Comparison of ENCODE assay signal across 8 cellular contexts in the genomic region with DNA sequence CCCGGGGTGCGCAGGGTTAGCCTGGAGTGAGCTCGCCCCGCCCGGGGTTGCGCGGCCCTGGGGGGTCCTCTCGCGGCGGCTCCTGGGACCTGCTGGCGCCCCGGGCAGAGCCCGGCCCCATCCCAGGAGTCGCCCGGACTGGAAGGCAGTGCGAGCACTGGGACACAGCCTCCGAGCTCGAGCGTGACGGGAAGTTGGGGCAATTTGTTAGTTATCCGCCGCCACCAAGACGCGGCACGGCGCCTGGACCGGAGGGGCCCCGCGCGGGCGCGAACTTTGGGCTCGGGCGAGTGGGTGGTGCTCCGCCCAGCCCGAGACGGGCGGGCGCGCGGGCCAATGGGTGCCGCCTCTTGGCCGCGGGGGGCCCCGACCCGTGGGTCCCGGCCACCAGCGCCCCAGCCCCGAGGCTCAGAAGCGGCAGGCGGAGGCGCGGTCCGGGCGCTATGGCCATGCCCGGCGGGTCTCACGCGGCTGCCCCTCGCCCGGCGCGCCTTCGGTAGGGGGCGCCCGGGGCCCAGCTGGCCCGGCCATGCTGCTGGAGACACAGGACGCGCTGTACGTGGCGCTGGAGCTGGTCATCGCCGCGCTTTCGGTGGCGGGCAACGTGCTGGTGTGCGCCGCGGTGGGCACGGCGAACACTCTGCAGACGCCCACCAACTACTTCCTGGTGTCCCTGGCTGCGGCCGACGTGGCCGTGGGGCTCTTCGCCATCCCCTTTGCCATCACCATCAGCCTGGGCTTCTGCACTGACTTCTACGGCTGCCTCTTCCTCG. TPM values are rescaled to one million over a fixed set of nuclear protein-coding genes. Genes with fewer than 3 reads are reported as not detected.
A peak's percentile ranks its signal among the peaks of the same experiment; 100 is the strongest.
DNase-seq lines count a peak whose midpoint lies in the region; ATAC-seq and TF ChIP-seq lines count a peak whose summit lies in the region.

A gene (plus strand): TSS at position 411 of the 773 bp plus-strand sequence. CDS start 119 bp downstream, at position 530.

- H2AFZ ChIP-seq in OCI-LY3 (ENCODE audit: low read depth, low read length) (no peak within 1 kb of the TSS), neural cell (ENCODE audit: low read depth, low read length) (no peak within 1 kb of the TSS)

- TF ChIP-seq EP300 in neural cell (conservative IDR thresholded peaks at IDR 0.05; ENCODE audit: poor library complexity, severe bottlenecking) (no peak), upper lobe of left lung (IDR thresholded peaks at IDR 0.05) (no peak)

- H3K9me3 ChIP-seq in OCI-LY3 (ENCODE audit: insufficient read depth, low read length) = no peaks in the 10 kb centered on the region
- H3K9me3 ChIP-seq in neural cell (ENCODE audit: low read length) = no peaks in the 10 kb centered on the region
- no peaks in the 10 kb centered on the region for H3K9me3 ChIP-seq in upper lobe of left lung

- H4K20me1 ChIP-seq in OCI-LY3 (ENCODE audit: insufficient read depth, low read length) = no peaks in the 10 kb centered on the region
- H4K20me1 ChIP-seq in neural cell (ENCODE audit: insufficient read depth) = no peaks in the 10 kb centered on the region

- no peak within 1 kb of the TSS for H3K27ac ChIP-seq in OCI-LY3 (ENCODE audit: low read length)
- H3K27ac ChIP-seq in foreskin keratinocyte = peak within 1 kb of the TSS; percentile 1
- H3K27ac ChIP-seq in neural cell (ENCODE audit: low read length) = no peak within 1 kb of the TSS
- peak within 1 kb of the TSS in 3 of 4 donors; percentile 23 to 43 (median 37) for H3K27ac ChIP-seq in upper lobe of left lung

- H3K4me2 ChIP-seq in OCI-LY3 (ENCODE audit: low read length) = peak within 1 kb of the TSS; percentile 63
- H3K4me2 ChIP-seq in neural cell (ENCODE audit: low read length) = peak within 1 kb of the TSS; percentile 19

- H3K4me3 ChIP-seq in GM06990 (replicated peaks; ENCODE audit: low read depth, low read length) = peak within 1 kb of the TSS; percentile 31
- peak within 1 kb of the TSS; percentile 69 for H3K4me3 ChIP-seq in OCI-LY3 (ENCODE audit: low read length)
- H3K4me3 ChIP-seq in neural cell (ENCODE audit: low read length) = peak within 1 kb of the TSS; percentile 76
- peak within 1 kb of the TSS; percentile 50 to 63 (median 56) for H3K4me3 ChIP-seq in upper lobe of left lung

- H3K9ac ChIP-seq in OCI-LY3 (ENCODE audit: low read length) (no peak within 1 kb of the TSS), neural cell (ENCODE audit: low read length) (peak within 1 kb of the TSS; percentile 31)

- ATAC-seq in HG02884 (IDR thresholded peaks at IDR 0.05; ENCODE audit: unreplicated experiment) = peak; percentile 64
- ATAC-seq in foreskin keratinocyte = peak; percentile 30
- ATAC-seq in upper lobe of left lung (ENCODE audit: low FRiP score in 2 of 2) = peak; percentile 69 to 90
- no peak for ATAC-seq in HG02970 (IDR thresholded peaks at IDR 0.05; ENCODE audit: low FRiP score, unreplicated experiment)

- peak; percentile 53 for TF ChIP-seq RAD21 in neural cell (conservative IDR thresholded peaks at IDR 0.05)

- peaks cover 2% of the 10 kb centered on the region for H3K27me3 ChIP-seq in GM06990 (replicated peaks; ENCODE audit: control insufficient read depth, insufficient read depth, low read length)
- H3K27me3 ChIP-seq in OCI-LY3 (ENCODE audit: low read depth, low read length) = peaks cover 8% of the 10 kb centered on the region; the same call in 1 of the 2 replicates
- H3K27me3 ChIP-seq in foreskin keratinocyte = no peaks in the 10 kb centered on the region
- H3K27me3 ChIP-seq in neural cell (ENCODE audit: insufficient read depth, low read depth, low read length) = peaks cover 48% of the 10 kb centered on the region
- no peaks in the 10 kb centered on the region for H3K27me3 ChIP-seq in upper lobe of left lung

- DNase-seq in GM06990 (ENCODE audit: extremely low read depth, insufficient read length) (peak; percentile 69), foreskin keratinocyte (peak in 1 of 2 donors; percentile 57), upper lobe of left lung (peak; percentile 79 to 95)
- peak; percentile 25 for DNase-seq in activated T-helper 9 cell treated with anti-CD3 and anti-CD28 coated beads, Interleukin-2, amount 50 U/mL, for 16 hours (ENCODE audit: low read depth)

- H3K79me2 ChIP-seq in OCI-LY3 (ENCODE audit: low read length) (no peaks in the 10 kb centered on the region), neural cell (replicated peaks; ENCODE audit: insufficient read depth, low read length) (no peaks in the 10 kb centered on the region)

- TF ChIP-seq CTCF in GM06990 (IDR thresholded peaks at IDR 0.05; ENCODE audit: insufficient read depth, low read length, poor library complexity, severe bottlenecking) (no peak), OCI-LY3 (IDR thresholded peaks at IDR 0.05; ENCODE audit: low read depth, low read length) (no peak; the same call in 1 of the 2 replicates), foreskin keratinocyte (conservative IDR thresholded peaks at IDR 0.05) (peak; percentile 67), neural cell (IDR thresholded peaks at IDR 0.05; ENCODE audit: poor library complexity, severe bottlenecking) (peak; percentile 75), upper lobe of left lung (IDR thresholded peaks at IDR 0.05) (peak; percentile 37 to 80 (median 70))

- H3K4me1 ChIP-seq in OCI-LY3 (ENCODE audit: low read length) (no peaks in the 10 kb centered on the region), foreskin keratinocyte (peaks cover 15% of the 10 kb centered on the region), upper lobe of left lung (peaks cover 18 to 44% (median 36%) of the 10 kb centered on the region in 4 donors)

- 1% methylated on average over 30 to 49 of the region's 90 CpGs for WGBS in upper lobe of left lung, 2 donors

- no peaks in the 10 kb centered on the region for H3F3A ChIP-seq in neural cell (ENCODE audit: insufficient read depth, low read length, poor library complexity, severe bottlenecking)

- H3K9me2 ChIP-seq in neural cell (ENCODE audit: insufficient read depth, low read length) = no peaks in the 10 kb centered on the region

- peak in 1 of 4 donors; percentile 55 for TF ChIP-seq POLR2A in upper lobe of left lung (IDR thresholded peaks at IDR 0.05)

- no peaks in the 10 kb centered on the region for H3K36me3 ChIP-seq in GM06990 (ENCODE audit: control insufficient read depth, insufficient read depth, low read length)
- no peaks in the 10 kb centered on the region for H3K36me3 ChIP-seq in OCI-LY3 (replicated peaks; ENCODE audit: low read depth, low read length)
- H3K36me3 ChIP-seq in neural cell (ENCODE audit: insufficient read depth, low read length) = no peaks in the 10 kb centered on the region
- no peaks in the 10 kb centered on the region for H3K36me3 ChIP-seq in upper lobe of left lung

TF ChIP-seq in neural cell, 6 proteins besides CTCF, POLR2A, EP300 and RAD21:
- TF ChIP-seq SMC3 (conservative IDR thresholded peaks at IDR 0.05; ENCODE audit: poor library complexity) (peak; percentile 49), EZH2 (IDR thresholded peaks at IDR 0.05; ENCODE audit: borderline replicate concordance, insufficient read depth, low read length, poor library complexity, severe bottlenecking) (no peak)

RNA-seq across cellular contexts. Expression of the gene that starts here (rescaled TPM):
- total RNA-seq in foreskin keratinocyte (20.7 and 42.6 TPM in 2 replicates), upper lobe of left lung (10 to 100 TPM in 3 of 6 donors, 1 to 10 TPM in 3; 4.2 to 18.8 (median 9.4) TPM)
- polyA plus RNA-seq in foreskin keratinocyte (17.7 and 42.6 TPM in 2 replicates), neural cell (0.78 TPM in 1 of 2 replicates, not detected in the other)
- polyA minus RNA-seq in neural cell = 0.49 TPM in 1 of 2 replicates, not detected in the other

Comparison
In these comparisons a context has a peak if more than half of its experiments do, and no peak if none do; other contexts are left out.
1. RNA of the gene that starts here (polyA plus RNA-seq): 17.7 to 42.6 TPM in foreskin keratinocyte; 0.78 TPM in neural cell; every median in the first group is over 10 times any median in the second.
2. CTCF ChIP-seq: peak in foreskin keratinocyte (single experiment), neural cell (single experiment) and upper lobe of left lung (6 of 6); none in GM06990 (single experiment) and OCI-LY3 (single experiment).
3. H3K27ac ChIP-seq: peak in foreskin keratinocyte (single experiment) and upper lobe of left lung (3 of 4); none in OCI-LY3 (single experiment) and neural cell (single experiment).
4. Peak in every context shown above with its lines, with median percentiles within 50 percentile points of each other: H3K4me3 ChIP-seq.